ENCODE assay signal across 7 cellular contexts in genomic region chr16:8798174-8798527, GRCh38. TPM values are rescaled to one million over a fixed set of nuclear protein-coding genes. Genes with fewer than 3 reads are reported as not detected.
A peak's percentile ranks its signal among the peaks of the same experiment; 100 is the strongest.
DNase-seq lines count a peak whose midpoint lies in the region; ATAC-seq and TF ChIP-seq lines count a peak whose summit lies in the region.

No MANE protein-coding gene starts in this region.

- 1 to 2% methylated on average over 6 of the region's 6 CpGs for WGBS in thyroid gland, 2 donors

- intact Hi-C loops in left colon (cut with DNase I, micrococcal nuclease) = loop anchor here in 1 of 2 donors (10.0 kb wide), 2 partner anchors 123 to 223 kb away; partner anchors contain the start of gene ABAT
- intact Hi-C loops in thyroid gland (cut with DNase I) = loop anchor here (5.0 to 10.0 kb wide), 3 partner anchors 84 to 233 kb away; partner anchors contain the start of gene LITAFD

- peaks cover 28% of the 10 kb centered on the region for H3K4me1 ChIP-seq in adipocyte (ENCODE audit: control insufficient read depth, insufficient read depth, low read length)
- peaks cover 19 to 28% of the 10 kb centered on the region in 2 donors for H3K4me1 ChIP-seq in thyroid gland

- H3K36me3 ChIP-seq in adipocyte (ENCODE audit: control insufficient read depth, insufficient read depth, low read length, severe bottlenecking) = peaks cover 23% of the 10 kb centered on the region
- H3K36me3 ChIP-seq in thyroid gland = peaks cover 12 to 18% of the 10 kb centered on the region in 2 donors

- TF ChIP-seq CTCF in thyroid gland (IDR thresholded peaks at IDR 0.05) = no peak

- no peak for TF ChIP-seq POLR2A in thyroid gland (IDR thresholded peaks at IDR 0.05)

- peak; percentile 3 for ATAC-seq in GM18517 (IDR thresholded peaks at IDR 0.05; ENCODE audit: unreplicated experiment)
- ATAC-seq in HG03354 (IDR thresholded peaks at IDR 0.05; ENCODE audit: poor library complexity, severe bottlenecking, unreplicated experiment) = peak; percentile 13
- ATAC-seq in left colon = peak; percentile 3
- ATAC-seq in HG02623 (IDR thresholded peaks at IDR 0.05; ENCODE audit: unreplicated experiment) = no peak

- no peaks in the 10 kb centered on the region for H3K27me3 ChIP-seq in adipocyte (replicated peaks; ENCODE audit: control insufficient read depth, insufficient read depth, low read length)
- H3K27me3 ChIP-seq in thyroid gland = no peaks in the 10 kb centered on the region

- peak overlapping the region; percentile 100 for H3K9ac ChIP-seq in adipocyte (ENCODE audit: low read length)

- no peaks in the 10 kb centered on the region for H3K9me3 ChIP-seq in adipocyte (ENCODE audit: control insufficient read depth, low read length)
- H3K9me3 ChIP-seq in thyroid gland = no peaks in the 10 kb centered on the region

- no peak for DNase-seq in adipocyte (ENCODE audit: low read depth)
- no peak for DNase-seq in left colon
- no peak for DNase-seq in thyroid gland
- no peak for DNase-seq in NCI-H345 treated with DMSO at 0.1 percent for 48 hours (lab: John Stamatoyannopoulos, UW; ENCODE audit: unreplicated experiment)

- H3K4me3 ChIP-seq in adipocyte (ENCODE audit: low read length) (peak overlapping the region; percentile 99), thyroid gland (replicated peaks in 1 of 3) (peak overlapping the region; percentile 72 to 88 (median 80))

- H3K27ac ChIP-seq in thyroid gland = peak overlapping the region in 2 of 3 donors; percentile 52 to 69

RNA-seq across cellular contexts. Expression of gene PMM2, which starts 0.5 kb away (rescaled TPM):
- total RNA-seq in left colon = 10 to 100 TPM; 55.1 to 92.4 TPM
- 10 to 100 TPM; 26.2 to 49.6 (median 30.8) TPM for total RNA-seq in thyroid gland

RNA-seq across cellular contexts. Expression of gene TMEM186, which starts 0.7 kb away (rescaled TPM):
- total RNA-seq in left colon = 10 to 100 TPM; 12.1 to 14.3 TPM
- 1 to 10 TPM; 6.6 to 9.2 (median 8.2) TPM for total RNA-seq in thyroid gland
